In the genomic region with DNA sequence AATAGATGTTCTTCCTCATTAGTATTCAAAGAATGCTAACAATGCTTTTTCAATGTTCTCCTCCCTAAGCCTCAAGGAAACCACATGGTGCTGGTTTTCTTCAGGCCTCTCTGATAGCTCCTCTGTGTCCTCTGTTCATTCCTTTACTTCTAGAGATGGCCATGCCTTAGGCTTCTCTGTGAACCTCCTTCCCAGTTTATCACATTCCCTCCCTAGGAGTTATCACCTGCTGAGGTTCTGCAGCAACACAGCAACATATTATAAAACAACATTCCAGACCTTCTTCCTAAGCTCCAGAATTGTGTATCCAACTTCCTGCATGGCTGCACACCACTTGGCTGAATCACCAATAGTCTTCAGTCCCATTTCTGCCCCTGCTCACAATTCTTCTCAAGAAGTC, we compare ENCODE assay signal across 17 cellular contexts.
DNase-seq lines count a peak whose midpoint lies in the region; ATAC-seq, FAIRE-seq and TF ChIP-seq lines count a peak whose summit lies in the region.
"Had no signal": no experiment of that assay in that cellular context is flagged by ENCODE, and none has a peak within 500 bp of the region (broad histone marks: within the 10 kb centered on the region; RNA-seq: fewer than 3 reads in every experiment).

No MANE protein-coding gene starts in this region.

- no peak overlapping the region for H3K4me2 ChIP-seq in GM23338

- peaks cover 12% of the 10 kb centered on the region for H3K9me2 ChIP-seq in GM23338 (ENCODE audit: insufficient read depth)

- no peaks in the 10 kb centered on the region for H3K27me3 ChIP-seq in GM23338 (ENCODE audit: insufficient read depth)

- FAIRE-seq in RCC 7860 (lab: Jason Lieb, UNC): peak; percentile 78

- H3K4me1 Mint-ChIP-seq in GM23338: peaks cover 14% of the 10 kb centered on the region
- no peaks in the 10 kb centered on the region for H3K4me1 Mint-ChIP-seq in natural killer cell

- no peaks in the 10 kb centered on the region for H3K79me2 ChIP-seq in GM23338 (replicated peaks; ENCODE audit: insufficient read depth)

- H3F3A ChIP-seq in GM23338 (replicated peaks; ENCODE audit: low read depth): no peaks in the 10 kb centered on the region

- H3K27ac ChIP-seq in GM23338 (ENCODE audit: low read depth): no peak overlapping the region
- H3K27ac ChIP-seq: GM23248 had no signal

- H3K36me3 Mint-ChIP-seq in GM23338 (ENCODE audit: low read depth) (peaks cover 5% of the 10 kb centered on the region; the same call in 2 of the 3 replicates), natural killer cell (no peaks in the 10 kb centered on the region)

- no peak overlapping the region for H3K4me3 ChIP-seq in GM23338
- H3K4me3 ChIP-seq: GM23248 had no signal

- TF ChIP-seq CTCF in GM23338 (conservative IDR thresholded peaks at IDR 0.05; ENCODE audit: low read depth in 2 of 2) (no peak), natural killer cell (IDR thresholded peaks at IDR 0.05) (no peak)

- ATAC-seq in GM23338: no peak
- no peak for ATAC-seq in natural killer cell
- ATAC-seq in HG03196 (IDR thresholded peaks at IDR 0.05; ENCODE audit: unreplicated experiment): no peak

- intact Hi-C loops in natural killer cell (cut with micrococcal nuclease): no loop called here

- H3K4me1 ChIP-seq in GM23338 (ENCODE audit: insufficient read depth): no peaks in the 10 kb centered on the region

- peaks cover 7% of the 10 kb centered on the region; the same call in 1 of the 3 replicates for H3K9me3 Mint-ChIP-seq in GM23338
- H3K9me3 Mint-ChIP-seq in natural killer cell: peaks cover 5 to 10% of the 10 kb centered on the region in 2 donors

- H3K36me3 ChIP-seq in GM23338 (ENCODE audit: insufficient read depth): no peaks in the 10 kb centered on the region

- no peaks in the 10 kb centered on the region for H3K27me3 Mint-ChIP-seq in GM23338 (ENCODE audit: insufficient read depth, low read depth, poor library complexity)
- H3K27me3 Mint-ChIP-seq in natural killer cell (ENCODE audit: low read depth in 2 of 2): no peaks in the 10 kb centered on the region

- no peak overlapping the region for H2AFZ ChIP-seq in GM23338
- H2AFZ ChIP-seq: GM23248 had no signal

- H3K4me3 Mint-ChIP-seq in GM23338 (no peak overlapping the region), natural killer cell (no peak overlapping the region)

- H3K27ac Mint-ChIP-seq in GM23338 (no peak overlapping the region), natural killer cell (no peak overlapping the region)

- H4K20me1 ChIP-seq in GM23338 (replicated peaks; ENCODE audit: insufficient read depth): no peaks in the 10 kb centered on the region

- DNase-seq in GM23338 (ENCODE audit: low spot score): no peak
- peak; percentile 81 for DNase-seq in RCC 7860 (ENCODE audit: low spot score)
- DNase-seq in kidney tubule cell (ENCODE audit: low spot score): peak; percentile 83
- no peak for DNase-seq in natural killer cell
- no peak for DNase-seq in NCI-H1048 (lab: John Stamatoyannopoulos, UW)
- no peak for DNase-seq in cerebellum (ENCODE audit: low spot score)
- DNase-seq: ACHN, COR-L47, DMS53, GM23248, Kasumi-1, NCI-H1105 treated with DMSO at 0.1 percent for 48 hours, NCI-H187, NCI-H2171, NCI-H446 treated with DMSO at 0.1 percent for 48 hours, SIG-M5 had no signal

TF ChIP-seq in GM23338, 12 proteins besides CTCF, POLR2A, EP300 and RAD21:
- TF ChIP-seq, protein P1, sequence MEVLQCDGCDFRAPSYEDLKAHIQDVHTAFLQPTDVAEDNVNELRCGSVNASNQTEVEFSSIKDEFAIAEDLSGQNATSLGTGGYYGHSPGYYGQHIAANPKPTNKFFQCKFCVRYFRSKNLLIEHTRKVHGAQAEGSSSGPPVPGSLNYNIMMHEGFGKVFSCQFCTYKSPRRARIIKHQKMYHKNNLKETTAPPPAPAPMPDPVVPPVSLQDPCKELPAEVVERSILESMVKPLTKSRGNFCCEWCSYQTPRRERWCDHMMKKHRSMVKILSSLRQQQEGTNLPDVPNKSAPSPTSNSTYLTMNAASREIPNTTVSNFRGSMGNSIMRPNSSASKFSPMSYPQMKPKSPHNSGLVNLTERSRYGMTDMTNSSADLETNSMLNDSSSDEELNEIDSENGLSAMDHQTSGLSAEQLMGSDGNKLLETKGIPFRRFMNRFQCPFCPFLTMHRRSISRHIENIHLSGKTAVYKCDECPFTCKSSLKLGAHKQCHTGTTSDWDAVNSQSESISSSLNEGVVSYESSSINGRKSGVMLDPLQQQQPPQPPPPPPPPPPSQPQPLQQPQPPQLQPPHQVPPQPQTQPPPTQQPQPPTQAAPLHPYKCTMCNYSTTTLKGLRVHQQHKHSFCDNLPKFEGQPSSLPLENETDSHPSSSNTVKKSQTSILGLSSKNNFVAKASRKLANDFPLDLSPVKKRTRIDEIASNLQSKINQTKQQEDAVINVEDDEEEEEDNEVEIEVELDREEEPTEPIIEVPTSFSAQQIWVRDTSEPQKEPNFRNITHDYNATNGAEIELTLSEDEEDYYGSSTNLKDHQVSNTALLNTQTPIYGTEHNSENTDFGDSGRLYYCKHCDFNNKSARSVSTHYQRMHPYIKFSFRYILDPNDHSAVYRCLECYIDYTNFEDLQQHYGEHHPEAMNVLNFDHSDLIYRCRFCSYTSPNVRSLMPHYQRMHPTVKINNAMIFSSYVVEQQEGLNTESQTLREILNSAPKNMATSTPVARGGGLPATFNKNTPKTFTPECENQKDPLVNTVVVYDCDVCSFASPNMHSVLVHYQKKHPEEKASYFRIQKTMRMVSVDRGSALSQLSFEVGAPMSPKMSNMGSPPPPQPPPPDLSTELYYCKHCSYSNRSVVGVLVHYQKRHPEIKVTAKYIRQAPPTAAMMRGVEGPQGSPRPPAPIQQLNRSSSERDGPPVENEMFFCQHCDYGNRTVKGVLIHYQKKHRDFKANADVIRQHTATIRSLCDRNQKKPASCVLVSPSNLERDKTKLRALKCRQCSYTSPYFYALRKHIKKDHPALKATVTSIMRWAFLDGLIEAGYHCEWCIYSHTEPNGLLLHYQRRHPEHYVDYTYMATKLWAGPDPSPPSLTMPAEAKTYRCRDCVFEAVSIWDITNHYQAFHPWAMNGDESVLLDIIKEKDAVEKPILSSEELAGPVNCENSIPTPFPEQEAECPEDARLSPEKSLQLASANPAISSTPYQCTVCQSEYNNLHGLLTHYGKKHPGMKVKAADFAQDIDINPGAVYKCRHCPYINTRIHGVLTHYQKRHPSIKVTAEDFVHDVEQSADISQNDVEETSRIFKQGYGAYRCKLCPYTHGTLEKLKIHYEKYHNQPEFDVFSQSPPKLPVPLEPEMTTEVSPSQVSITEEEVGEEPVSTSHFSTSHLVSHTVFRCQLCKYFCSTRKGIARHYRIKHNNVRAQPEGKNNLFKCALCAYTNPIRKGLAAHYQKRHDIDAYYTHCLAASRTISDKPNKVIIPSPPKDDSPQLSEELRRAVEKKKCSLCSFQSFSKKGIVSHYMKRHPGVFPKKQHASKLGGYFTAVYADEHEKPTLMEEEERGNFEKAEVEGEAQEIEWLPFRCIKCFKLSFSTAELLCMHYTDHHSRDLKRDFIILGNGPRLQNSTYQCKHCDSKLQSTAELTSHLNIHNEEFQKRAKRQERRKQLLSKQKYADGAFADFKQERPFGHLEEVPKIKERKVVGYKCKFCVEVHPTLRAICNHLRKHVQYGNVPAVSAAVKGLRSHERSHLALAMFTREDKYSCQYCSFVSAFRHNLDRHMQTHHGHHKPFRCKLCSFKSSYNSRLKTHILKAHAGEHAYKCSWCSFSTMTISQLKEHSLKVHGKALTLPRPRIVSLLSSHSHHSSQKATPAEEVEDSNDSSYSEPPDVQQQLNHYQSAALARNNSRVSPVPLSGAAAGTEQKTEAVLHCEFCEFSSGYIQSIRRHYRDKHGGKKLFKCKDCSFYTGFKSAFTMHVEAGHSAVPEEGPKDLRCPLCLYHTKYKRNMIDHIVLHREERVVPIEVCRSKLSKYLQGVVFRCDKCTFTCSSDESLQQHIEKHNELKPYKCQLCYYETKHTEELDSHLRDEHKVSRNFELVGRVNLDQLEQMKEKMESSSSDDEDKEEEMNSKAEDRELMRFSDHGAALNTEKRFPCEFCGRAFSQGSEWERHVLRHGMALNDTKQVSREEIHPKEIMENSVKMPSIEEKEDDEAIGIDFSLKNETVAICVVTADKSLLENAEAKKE (CRISPR knock-in tag; IDR thresholded peaks at IDR 0.05): 0 out of 2 replicates have a peak, but pooled peaks have one; percentile 21
- TF ChIP-seq, protein P2, sequence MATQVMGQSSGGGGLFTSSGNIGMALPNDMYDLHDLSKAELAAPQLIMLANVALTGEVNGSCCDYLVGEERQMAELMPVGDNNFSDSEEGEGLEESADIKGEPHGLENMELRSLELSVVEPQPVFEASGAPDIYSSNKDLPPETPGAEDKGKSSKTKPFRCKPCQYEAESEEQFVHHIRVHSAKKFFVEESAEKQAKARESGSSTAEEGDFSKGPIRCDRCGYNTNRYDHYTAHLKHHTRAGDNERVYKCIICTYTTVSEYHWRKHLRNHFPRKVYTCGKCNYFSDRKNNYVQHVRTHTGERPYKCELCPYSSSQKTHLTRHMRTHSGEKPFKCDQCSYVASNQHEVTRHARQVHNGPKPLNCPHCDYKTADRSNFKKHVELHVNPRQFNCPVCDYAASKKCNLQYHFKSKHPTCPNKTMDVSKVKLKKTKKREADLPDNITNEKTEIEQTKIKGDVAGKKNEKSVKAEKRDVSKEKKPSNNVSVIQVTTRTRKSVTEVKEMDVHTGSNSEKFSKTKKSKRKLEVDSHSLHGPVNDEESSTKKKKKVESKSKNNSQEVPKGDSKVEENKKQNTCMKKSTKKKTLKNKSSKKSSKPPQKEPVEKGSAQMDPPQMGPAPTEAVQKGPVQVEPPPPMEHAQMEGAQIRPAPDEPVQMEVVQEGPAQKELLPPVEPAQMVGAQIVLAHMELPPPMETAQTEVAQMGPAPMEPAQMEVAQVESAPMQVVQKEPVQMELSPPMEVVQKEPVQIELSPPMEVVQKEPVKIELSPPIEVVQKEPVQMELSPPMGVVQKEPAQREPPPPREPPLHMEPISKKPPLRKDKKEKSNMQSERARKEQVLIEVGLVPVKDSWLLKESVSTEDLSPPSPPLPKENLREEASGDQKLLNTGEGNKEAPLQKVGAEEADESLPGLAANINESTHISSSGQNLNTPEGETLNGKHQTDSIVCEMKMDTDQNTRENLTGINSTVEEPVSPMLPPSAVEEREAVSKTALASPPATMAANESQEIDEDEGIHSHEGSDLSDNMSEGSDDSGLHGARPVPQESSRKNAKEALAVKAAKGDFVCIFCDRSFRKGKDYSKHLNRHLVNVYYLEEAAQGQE (IDR thresholded peaks at IDR 0.05; ENCODE audit: unreplicated experiment): no peak
TF ChIP-seq in GM23338: peak in this region for 1.

Comparison
In these comparisons a context has a peak if more than half of its experiments do, and no peak if none do; other contexts are left out.
1. DNase-seq: peak in RCC 7860 (single experiment) and kidney tubule cell (single experiment); none in GM23338 (single experiment), natural killer cell (single experiment), NCI-H1048 (single experiment) and cerebellum (single experiment).